ENCODE assay signal across 13 cellular contexts in genomic region chr14:80658733-80659132, GRCh38.
DNase-seq lines count a peak whose midpoint lies in the region; ATAC-seq lines count a peak whose summit lies in the region.
"Had no signal": no experiment of that assay in that cellular context is flagged by ENCODE, and none has a peak within 500 bp of the region (broad histone marks: within the 10 kb centered on the region; RNA-seq: fewer than 3 reads in every experiment).

No MANE protein-coding gene starts in this region.

- H3K4me1 Mint-ChIP-seq in activated T-helper 2 cell treated with anti-CD3 and anti-CD28 coated beads, Interferon-gamma antibody, Interleukin-2, Interleukin-4, amounts not matched to agents 10 μg/mL and 5 μg/mL and 100 μg/mL, durations not matched to agents 14 hours and 24 hours and 36 hours (ENCODE audit: low read depth) = no peaks in the 10 kb centered on the region
- H3K4me1 Mint-ChIP-seq in activated naive CD4-positive, alpha-beta T cell treated with anti-CD3 and anti-CD28 coated beads, Interleukin-2, amount 10 ng/mL, durations not matched to agents 7 days and 5 days = no peaks in the 10 kb centered on the region

- no peaks in the 10 kb centered on the region for H3K27me3 Mint-ChIP-seq in activated T-helper 2 cell treated with anti-CD3 and anti-CD28 coated beads, Interferon-gamma antibody, Interleukin-2, Interleukin-4, amounts not matched to agents 10 μg/mL and 5 μg/mL and 100 μg/mL, durations not matched to agents 14 hours and 24 hours and 36 hours (ENCODE audit: low read depth)
- H3K27me3 Mint-ChIP-seq in activated naive CD4-positive, alpha-beta T cell treated with anti-CD3 and anti-CD28 coated beads, Interleukin-2, amount 10 ng/mL, durations not matched to agents 7 days and 5 days = no peaks in the 10 kb centered on the region

- CTCF ChIA-PET in activated naive CD4-positive, alpha-beta T cell treated with anti-CD3 and anti-CD28 coated beads, Interleukin-2, amount 10 ng/mL, durations not matched to agents 7 days and 5 days (lab: Charles Lee) = no interaction called here

- in situ Hi-C loops in G401 (cut with HindIII; ENCODE audit: low sequenced_read_pairs) = no loop called here

- DNase-seq in G401 (ENCODE audit: low spot score) (peak; percentile 12), caudate nucleus (lab: John Stamatoyannopoulos, UW) (peak in 7 of 61 donors; percentile 1 to 44 (median 1)), medulla oblongata (ENCODE audit: extremely low spot score) (peak; percentile 82), sciatic nerve (ENCODE audit: low spot score) (no peak), NCI-H2227 treated with DMSO at 0.1 percent for 48 hours (lab: John Stamatoyannopoulos, UW) (no peak)
- no peak for DNase-seq in activated T-helper 2 cell treated with anti-CD3 and anti-CD28 coated beads, Interferon-gamma antibody, Interleukin-2, Interleukin-4, amounts not matched to agents 10 μg/mL and 5 μg/mL and 100 μg/mL, durations not matched to agents 14 hours and 24 hours and 36 hours (ENCODE audit: low spot score)
- no peak for DNase-seq in activated naive CD4-positive, alpha-beta T cell treated with anti-CD3 and anti-CD28 coated beads, Interleukin-2, amount 10 ng/mL, durations not matched to agents 7 days and 5 days
- DNase-seq: HFFc6, NCI-H1105 treated with DMSO at 0.1 percent for 48 hours, NCI-H187, NCI-H2171, NCI-H82, Peyer's patch had no signal

- intact Hi-C loops in sciatic nerve (cut with DNase I) = no loop called here
- intact Hi-C loops in activated T-helper 2 cell treated with anti-CD3 and anti-CD28 coated beads, Interferon-gamma antibody, Interleukin-2, Interleukin-4, amounts not matched to agents 10 μg/mL and 5 μg/mL and 100 μg/mL, durations not matched to agents 14 hours and 24 hours and 36 hours (cut with micrococcal nuclease) = no loop called here

- H3K4me3 Mint-ChIP-seq in activated T-helper 2 cell treated with anti-CD3 and anti-CD28 coated beads, Interferon-gamma antibody, Interleukin-2, Interleukin-4, amounts not matched to agents 10 μg/mL and 5 μg/mL and 100 μg/mL, durations not matched to agents 14 hours and 24 hours and 36 hours (ENCODE audit: low read depth) = no peak overlapping the region
- no peak overlapping the region for H3K4me3 Mint-ChIP-seq in activated naive CD4-positive, alpha-beta T cell treated with anti-CD3 and anti-CD28 coated beads, Interleukin-2, amount 10 ng/mL, durations not matched to agents 7 days and 5 days
- H3K4me3 Mint-ChIP-seq: HFFc6 had no signal

- H3K9me3 Mint-ChIP-seq in activated T-helper 2 cell treated with anti-CD3 and anti-CD28 coated beads, Interferon-gamma antibody, Interleukin-2, Interleukin-4, amounts not matched to agents 10 μg/mL and 5 μg/mL and 100 μg/mL, durations not matched to agents 14 hours and 24 hours and 36 hours = peaks cover under 1% of the 10 kb centered on the region
- H3K9me3 Mint-ChIP-seq in activated naive CD4-positive, alpha-beta T cell treated with anti-CD3 and anti-CD28 coated beads, Interleukin-2, amount 10 ng/mL, durations not matched to agents 7 days and 5 days = no peaks in the 10 kb centered on the region
- H3K9me3 Mint-ChIP-seq: HFFc6 had no signal

- peak overlapping the region; percentile 81 for H3K27ac ChIP-seq in caudate nucleus (ENCODE audit: low read depth, low read length)
- H3K27ac ChIP-seq: Peyer's patch had no signal

- H3K27ac Mint-ChIP-seq in activated T-helper 2 cell treated with anti-CD3 and anti-CD28 coated beads, Interferon-gamma antibody, Interleukin-2, Interleukin-4, amounts not matched to agents 10 μg/mL and 5 μg/mL and 100 μg/mL, durations not matched to agents 14 hours and 24 hours and 36 hours = no peak overlapping the region
- H3K27ac Mint-ChIP-seq in activated naive CD4-positive, alpha-beta T cell treated with anti-CD3 and anti-CD28 coated beads, Interleukin-2, amount 10 ng/mL, durations not matched to agents 7 days and 5 days = no peak overlapping the region
- H3K27ac Mint-ChIP-seq: HFFc6 had no signal

- peak; percentile 95 for ATAC-seq in sciatic nerve

- no peaks in the 10 kb centered on the region for H3K36me3 Mint-ChIP-seq in activated T-helper 2 cell treated with anti-CD3 and anti-CD28 coated beads, Interferon-gamma antibody, Interleukin-2, Interleukin-4, amounts not matched to agents 10 μg/mL and 5 μg/mL and 100 μg/mL, durations not matched to agents 14 hours and 24 hours and 36 hours (ENCODE audit: low read depth)
- no peaks in the 10 kb centered on the region for H3K36me3 Mint-ChIP-seq in activated naive CD4-positive, alpha-beta T cell treated with anti-CD3 and anti-CD28 coated beads, Interleukin-2, amount 10 ng/mL, durations not matched to agents 7 days and 5 days

Comparison
In these comparisons a context has a peak if more than half of its experiments do, and no peak if none do; other contexts are left out.
1. DNase-seq: peak in G401 (single experiment) and medulla oblongata (single experiment); none in sciatic nerve (single experiment), activated T-helper 2 cell treated with anti-CD3 and anti-CD28 coated beads, Interferon-gamma antibody, Interleukin-2, Interleukin-4, amounts not matched to agents 10 μg/mL and 5 μg/mL and 100 μg/mL, durations not matched to agents 14 hours and 24 hours and 36 hours (single experiment), activated naive CD4-positive, alpha-beta T cell treated with anti-CD3 and anti-CD28 coated beads, Interleukin-2, amount 10 ng/mL, durations not matched to agents 7 days and 5 days (single experiment) and NCI-H2227 treated with DMSO at 0.1 percent for 48 hours (single experiment).